Comparison of ENCODE assay signal across 8 cellular contexts in the genomic region with DNA sequence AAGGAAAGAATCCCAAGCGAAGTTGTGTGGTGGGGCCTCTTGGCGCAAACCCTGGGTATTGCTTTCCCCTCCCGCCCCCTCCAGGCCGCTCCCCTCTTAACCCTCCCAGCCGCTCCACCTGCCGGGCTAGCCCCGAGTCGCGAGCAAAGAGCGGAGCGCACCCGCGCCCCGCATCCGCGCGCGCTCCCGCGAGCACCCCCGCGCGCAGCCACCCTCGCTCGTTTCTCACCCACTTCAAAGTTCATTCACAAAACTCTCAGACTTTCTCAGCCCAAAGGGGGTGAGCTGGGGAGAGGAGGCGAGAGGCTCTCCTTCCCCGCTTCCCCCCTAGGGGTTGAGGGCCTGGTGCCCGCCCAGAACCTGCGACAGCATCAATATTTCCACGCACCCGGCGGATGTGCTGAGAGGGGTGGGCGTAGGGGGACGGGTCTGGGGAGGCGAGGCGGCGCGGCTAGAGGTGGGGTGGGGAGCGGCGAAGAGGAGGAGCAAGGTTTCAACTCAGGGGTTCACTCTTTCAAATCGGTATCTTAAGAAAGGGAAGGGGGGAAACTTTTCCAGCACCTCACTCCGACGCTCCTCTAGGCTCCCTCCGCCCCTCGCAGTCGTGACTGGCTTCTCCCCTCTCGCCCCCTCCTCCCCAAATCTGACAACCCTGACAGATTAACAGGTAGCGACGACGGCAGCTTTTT. TPM values are rescaled to one million over a fixed set of nuclear protein-coding genes. Genes with fewer than 3 reads are reported as not detected.
DNase-seq lines count a peak whose midpoint lies in the region; ATAC-seq and TF ChIP-seq lines count a peak whose summit lies in the region.

No MANE protein-coding gene starts in this region.

- H3K4me1 Mint-ChIP-seq in activated CD4-positive, alpha-beta memory T cell treated with anti-CD3 and anti-CD28 coated beads, Interleukin-2, amount 10 ng/mL, durations not matched to agents 7 days and 5 days, result peaks cover 48% of the 10 kb centered on the region

- H2BK5ac ChIP-seq in mesenchymal stem cell (ENCODE audit: low read depth, low read length, poor library complexity, severe bottlenecking), result no peak overlapping the region

- H3K27ac ChIP-seq in mesenchymal stem cell (ENCODE audit: low read length, poor library complexity, severe bottlenecking), result peak overlapping the region; percentile 91

- peak overlapping the region; percentile 90 for H3K4me3 Mint-ChIP-seq in activated CD4-positive, alpha-beta memory T cell treated with anti-CD3 and anti-CD28 coated beads, Interleukin-2, amount 10 ng/mL, durations not matched to agents 7 days and 5 days

- no peaks in the 10 kb centered on the region for H3K36me3 ChIP-seq in mesenchymal stem cell (ENCODE audit: control insufficient read depth in 1 of 2, insufficient read depth in 2 of 2, low read depth in 1 of 2, low read length in 2 of 2)

- no peak overlapping the region for H4K91ac ChIP-seq in mesenchymal stem cell (ENCODE audit: low read length)

- H2AK5ac ChIP-seq in mesenchymal stem cell (ENCODE audit: low read length, severe bottlenecking), result no peak overlapping the region

- peak overlapping the region; percentile 47 for H2AFZ ChIP-seq in mesenchymal stem cell (ENCODE audit: low read depth, low read length)

- H3K9ac ChIP-seq in mesenchymal stem cell (ENCODE audit: low read length), result peak overlapping the region; percentile 90

- no peaks in the 10 kb centered on the region for H3K9me3 ChIP-seq in mesenchymal stem cell (ENCODE audit: control insufficient read depth, low read length)

- peak overlapping the region; percentile 83 to 88 for H2BK12ac ChIP-seq in mesenchymal stem cell (ENCODE audit: low read length in 2 of 2)

- peaks cover 4% of the 10 kb centered on the region for H3K79me1 ChIP-seq in mesenchymal stem cell (replicated peaks; ENCODE audit: low read length, poor library complexity, severe bottlenecking)

- no peak overlapping the region for H3K23ac ChIP-seq in mesenchymal stem cell (ENCODE audit: low read length in 2 of 2)

- H3K36me3 Mint-ChIP-seq in activated CD4-positive, alpha-beta memory T cell treated with anti-CD3 and anti-CD28 coated beads, Interleukin-2, amount 10 ng/mL, durations not matched to agents 7 days and 5 days (ENCODE audit: low read depth), result peaks cover 5% of the 10 kb centered on the region

- H3K18ac ChIP-seq in mesenchymal stem cell (ENCODE audit: low read depth in 1 of 2, low read length in 2 of 2), result peak overlapping the region; percentile 65 to 90

- no peak overlapping the region for H3K14ac ChIP-seq in mesenchymal stem cell (ENCODE audit: low read length in 2 of 2)

- H2BK15ac ChIP-seq in mesenchymal stem cell (ENCODE audit: low read depth, poor library complexity, severe bottlenecking), result peak overlapping the region; percentile 98

- ATAC-seq in HG03175 (IDR thresholded peaks at IDR 0.05; ENCODE audit: unreplicated experiment), result no peak

- DNase-seq in GM20000 (ENCODE audit: low spot score) (peak; percentile 73), NCI-H446 treated with DMSO at 0.1 percent for 48 hours (lab: John Stamatoyannopoulos, UW) (peak; percentile 51), mesenchymal stem cell (peak; percentile 24), dedifferentiated amniotic fluid mesenchymal stem cell (ENCODE audit: extremely low spot score) (no peak)
- peak; percentile 71 for DNase-seq in activated CD4-positive, alpha-beta memory T cell treated with anti-CD3 and anti-CD28 coated beads, Interleukin-2, amount 10 ng/mL, durations not matched to agents 7 days and 5 days
- DNase-seq in effector CD4-positive, alpha-beta T cell, result peak; percentile 65
- DNase-seq in stimulated activated CD8-positive, alpha-beta memory T cell treated with anti-CD3 and anti-CD28 coated beads, Interleukin-12 subunit alpha, Interleukin-12 subunit beta, amount 100 ng/mL, for 4 hours (ENCODE audit: low read depth), result peak; percentile 82

- H3K4me1 ChIP-seq in mesenchymal stem cell (ENCODE audit: control insufficient read depth, insufficient read depth, low read depth, low read length), result peaks cover 6% of the 10 kb centered on the region

- TF ChIP-seq CTCF in GM20000 (IDR thresholded peaks at IDR 0.05; ENCODE audit: extremely low read depth, missing control alignments), result no peak

- peak overlapping the region; percentile 58 for H3K27ac Mint-ChIP-seq in activated CD4-positive, alpha-beta memory T cell treated with anti-CD3 and anti-CD28 coated beads, Interleukin-2, amount 10 ng/mL, durations not matched to agents 7 days and 5 days

- peaks cover 69% of the 10 kb centered on the region for H3K27me3 Mint-ChIP-seq in activated CD4-positive, alpha-beta memory T cell treated with anti-CD3 and anti-CD28 coated beads, Interleukin-2, amount 10 ng/mL, durations not matched to agents 7 days and 5 days

- peak overlapping the region; percentile 71 for H2BK120ac ChIP-seq in mesenchymal stem cell (ENCODE audit: low read depth, low read length)

- WGBS in mesenchymal stem cell, result under 1% methylated on average over 24 of the region's 50 CpGs

- no peaks in the 10 kb centered on the region for H3K27me3 ChIP-seq in mesenchymal stem cell (ENCODE audit: control insufficient read depth in 1 of 2, insufficient read depth in 1 of 2, low read length in 2 of 2)

- H3K4ac ChIP-seq in mesenchymal stem cell (ENCODE audit: low read depth in 1 of 2, low read length in 2 of 2), result peak overlapping the region in 1 of 2 experiments; percentile 71

- peak overlapping the region; percentile 86 to 89 for H3K4me3 ChIP-seq in mesenchymal stem cell (ENCODE audit: insufficient read depth in 1 of 2, low read depth in 1 of 2, low read length in 2 of 2)

- POLR2A ChIA-PET in activated CD4-positive, alpha-beta memory T cell treated with anti-CD3 and anti-CD28 coated beads, Interleukin-2, amount 10 ng/mL, durations not matched to agents 7 days and 5 days (lab: Charles Lee), result interaction anchor here (0.6 to 2.3 kb wide), 9 partner anchors 28 to 221 kb away, joined by 3 to 7 read pairs (median 4); partner anchors contain the start of gene SCOC

- H3K9me3 Mint-ChIP-seq in activated CD4-positive, alpha-beta memory T cell treated with anti-CD3 and anti-CD28 coated beads, Interleukin-2, amount 10 ng/mL, durations not matched to agents 7 days and 5 days, result no peaks in the 10 kb centered on the region

- H4K8ac ChIP-seq in mesenchymal stem cell (ENCODE audit: low read length), result peak overlapping the region; percentile 89

- peak overlapping the region; percentile 97 for H3K4me2 ChIP-seq in mesenchymal stem cell (ENCODE audit: low read length, poor library complexity, severe bottlenecking)

- CTCF ChIA-PET in activated CD4-positive, alpha-beta memory T cell treated with anti-CD3 and anti-CD28 coated beads, Interleukin-2, amount 10 ng/mL, durations not matched to agents 7 days and 5 days (lab: Charles Lee), result interaction anchor here (1.3 to 2.4 kb wide), 3 partner anchors 28 to 101 kb away, joined by 3 to 9 read pairs (median 3); no protein-coding TSS in a partner anchor

RNA-seq across cellular contexts. Expression of gene MAML3, which starts 1.8 kb away (rescaled TPM):
- 1 to 10 TPM; 2.5 to 2.6 TPM for total RNA-seq in activated CD4-positive, alpha-beta memory T cell treated with anti-CD3 and anti-CD28 coated beads, Interleukin-2, amount 10 ng/mL, durations not matched to agents 7 days and 5 days
- polyA plus RNA-seq in mesenchymal stem cell (2013, experiment 1 of 2), result 2.5 TPM
- 2.4 TPM for polyA plus RNA-seq in mesenchymal stem cell (2013, experiment 2 of 2)
